ENCODE assay signal across 1 cellular context in the genomic region with DNA sequence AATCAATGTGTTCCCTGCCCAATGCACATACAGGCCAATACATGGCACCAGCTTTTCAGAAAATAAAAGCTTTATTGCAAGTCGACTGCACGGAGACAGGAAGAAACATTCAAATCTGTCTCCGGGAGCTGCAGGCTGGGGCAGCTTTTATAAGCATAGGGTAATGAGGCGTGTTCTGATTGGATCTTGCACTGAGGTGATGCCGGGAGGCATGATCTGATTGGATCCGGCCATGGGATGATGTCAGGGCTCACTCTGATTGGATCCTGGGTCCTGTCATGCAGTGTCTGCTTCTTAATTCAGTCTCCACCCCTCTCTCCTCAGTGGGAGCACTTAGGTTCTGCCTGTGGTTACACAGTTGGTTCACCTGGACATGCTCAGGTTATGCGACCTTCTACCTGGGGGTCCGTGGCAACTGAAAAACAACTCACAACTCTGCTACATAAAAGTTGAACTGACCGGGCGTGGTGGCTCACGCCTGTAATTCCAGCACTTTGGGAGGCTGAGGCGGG.
A peak's percentile ranks its signal among the peaks of the same experiment; 100 is the strongest.
TF ChIP-seq lines count a peak whose summit lies in the region.

No MANE protein-coding gene starts in this region.

TF ChIP-seq in H1, 55 proteins besides CTCF, POLR2A, EP300 and RAD21:
- TF ChIP-seq NRF1 (IDR thresholded peaks at IDR 0.05; ENCODE audit: low read depth, low read length) (no peak), BCL11A (IDR thresholded peaks at IDR 0.05; ENCODE audit: low read depth in 2 of 2, low read length in 2 of 2) (no peak), TBP (IDR thresholded peaks at IDR 0.05; ENCODE audit: low read depth, low read length) (peak; percentile 78), SIRT6 (IDR thresholded peaks at IDR 0.05; ENCODE audit: low read length) (no peak), SP1 (IDR thresholded peaks at IDR 0.05; ENCODE audit: low read depth, low read length) (peak; percentile 82), CEBPB (IDR thresholded peaks at IDR 0.05; ENCODE audit: low read depth, low read length) (no peak), SIN3A (conservative IDR thresholded peaks at IDR 0.05 in 1 of 2, IDR thresholded peaks at IDR 0.05 in 1 of 2; ENCODE audit: low read depth in 1 of 2, low read length in 2 of 2) (no peak)
TF ChIP-seq in H1: peak in this region for 2.
